1 cellular context compared by ENCODE assay signal in genomic region chr1:51575406-51576084, GRCh38.
A peak's percentile ranks its signal among the peaks of the same experiment; 100 is the strongest.
TF ChIP-seq lines count a peak whose summit lies in the region.

No MANE protein-coding gene starts in this region.

TF ChIP-seq in HEK293, 187 proteins besides CTCF, POLR2A, EP300 and RAD21 (continued from another document and continues in another):
- TF ChIP-seq ZNF398 (tag by site-specific recombination; IDR thresholded peaks at IDR 0.05) = no peak
- TF ChIP-seq HOXC10 (CRISPR knock-in tag; IDR thresholded peaks at IDR 0.05) = no peak
- no peak for TF ChIP-seq ZSCAN4 (tag by site-specific recombination; IDR thresholded peaks at IDR 0.05)
- TF ChIP-seq ZNF610 (tag by site-specific recombination; IDR thresholded peaks at IDR 0.05; ENCODE audit: borderline replicate concordance) = no peak
- no peak for TF ChIP-seq ZNF121 (tag by site-specific recombination; IDR thresholded peaks at IDR 0.05)
- TF ChIP-seq ZBTB7A (tag by site-specific recombination; IDR thresholded peaks at IDR 0.05; ENCODE audit: low read depth) = no peak
- TF ChIP-seq ZNF501 (tag by site-specific recombination; IDR thresholded peaks at IDR 0.05) = no peak
- TF ChIP-seq ZNF202 (tag by site-specific recombination; IDR thresholded peaks at IDR 0.05; ENCODE audit: borderline replicate concordance) = no peak
- TF ChIP-seq PRDM1 (tag by site-specific recombination; IDR thresholded peaks at IDR 0.05) = peak; percentile 54
- no peak for TF ChIP-seq OVOL3 (tag by site-specific recombination; IDR thresholded peaks at IDR 0.05)
- TF ChIP-seq ZNF155 (tag by site-specific recombination; IDR thresholded peaks at IDR 0.05) = no peak
- no peak for TF ChIP-seq ZNF16 (tag by site-specific recombination; IDR thresholded peaks at IDR 0.05; ENCODE audit: low read depth)
- peak; percentile 50 for TF ChIP-seq ZBTB17 (tag by site-specific recombination; IDR thresholded peaks at IDR 0.05)
- peak; percentile 78 for TF ChIP-seq MZF1 (tag by site-specific recombination; IDR thresholded peaks at IDR 0.05; ENCODE audit: borderline replicate concordance)
- TF ChIP-seq HOXA7 (CRISPR knock-in tag; IDR thresholded peaks at IDR 0.05; ENCODE audit: borderline replicate concordance) = no peak
- TF ChIP-seq ZNF600 (tag by site-specific recombination; IDR thresholded peaks at IDR 0.05) = peak; percentile 82
- TF ChIP-seq ZNF148 (tag by site-specific recombination; IDR thresholded peaks at IDR 0.05; ENCODE audit: borderline replicate concordance) = no peak
- no peak for TF ChIP-seq EGR2 (tag by site-specific recombination; IDR thresholded peaks at IDR 0.05; ENCODE audit: low read depth)
- no peak for TF ChIP-seq MEIS1 (CRISPR knock-in tag; IDR thresholded peaks at IDR 0.05; ENCODE audit: borderline replicate concordance)
- 0 out of 2 replicates have a peak, but pooled peaks have one; percentile 22 for TF ChIP-seq ZBTB1 (tag by site-specific recombination; IDR thresholded peaks at IDR 0.05)
- TF ChIP-seq ZNF133 (tag by site-specific recombination; IDR thresholded peaks at IDR 0.05) = no peak
- no peak for TF ChIP-seq ZNF626 (tag by site-specific recombination; IDR thresholded peaks at IDR 0.05)
- TF ChIP-seq ZNF48 (tag by site-specific recombination; IDR thresholded peaks at IDR 0.05) = no peak
- TF ChIP-seq ZNF416 (tag by site-specific recombination; IDR thresholded peaks at IDR 0.05) = no peak
- TF ChIP-seq ZEB2 (tag by site-specific recombination; IDR thresholded peaks at IDR 0.05) = peak; percentile 80
- TF ChIP-seq ZNF529 (tag by site-specific recombination; IDR thresholded peaks at IDR 0.05; ENCODE audit: insufficient replicate concordance) = no peak
- no peak for TF ChIP-seq ZNF174 (tag by site-specific recombination; IDR thresholded peaks at IDR 0.05)
- no peak for TF ChIP-seq WT1 (tag by site-specific recombination; IDR thresholded peaks at IDR 0.05)
- no peak for TF ChIP-seq ZNF280D (tag by site-specific recombination; IDR thresholded peaks at IDR 0.05)
- TF ChIP-seq HOXD13 (CRISPR knock-in tag; IDR thresholded peaks at IDR 0.05; ENCODE audit: borderline replicate concordance) = no peak
- TF ChIP-seq ZNF473 (tag by site-specific recombination; IDR thresholded peaks at IDR 0.05) = no peak
- TF ChIP-seq ZBTB49 (tag by site-specific recombination; IDR thresholded peaks at IDR 0.05; ENCODE audit: low read depth) = no peak
- TF ChIP-seq INSM2 (tag by site-specific recombination; IDR thresholded peaks at IDR 0.05) = no peak; the same call in 1 of the 2 replicates
- TF ChIP-seq ZNF548 (tag by site-specific recombination; IDR thresholded peaks at IDR 0.05) = no peak
- TF ChIP-seq ZSCAN16 (tag by site-specific recombination; IDR thresholded peaks at IDR 0.05) = no peak
- no peak; the same call in 1 of the 2 replicates for TF ChIP-seq ZBTB8A (tag by site-specific recombination; IDR thresholded peaks at IDR 0.05)
- TF ChIP-seq ZNF777 (tag by site-specific recombination; IDR thresholded peaks at IDR 0.05; ENCODE audit: borderline replicate concordance) = no peak
- 0 out of 2 replicates have a peak, but pooled peaks have one; percentile 9 for TF ChIP-seq ZNF623 (tag by site-specific recombination; IDR thresholded peaks at IDR 0.05)
- TF ChIP-seq ZNF571 (tag by site-specific recombination; IDR thresholded peaks at IDR 0.05) = no peak
- no peak for TF ChIP-seq PBX3 (CRISPR knock-in tag; IDR thresholded peaks at IDR 0.05)
- no peak for TF ChIP-seq ZNF645 (tag by site-specific recombination; IDR thresholded peaks at IDR 0.05)
- TF ChIP-seq ZBTB44 (tag by site-specific recombination; IDR thresholded peaks at IDR 0.05) = no peak
- no peak for TF ChIP-seq ZSCAN30 (tag by site-specific recombination; IDR thresholded peaks at IDR 0.05)
- TF ChIP-seq ZNF768 (tag by site-specific recombination; IDR thresholded peaks at IDR 0.05) = no peak
- no peak for TF ChIP-seq ZNF549 (tag by site-specific recombination; IDR thresholded peaks at IDR 0.05)
- no peak for TF ChIP-seq ZNF426 (tag by site-specific recombination; IDR thresholded peaks at IDR 0.05)
- peak; percentile 52; the same call in 1 of the 2 replicates for TF ChIP-seq KLF10 (tag by site-specific recombination; IDR thresholded peaks at IDR 0.05)
- peak; percentile 62; the same call in 1 of the 2 replicates for TF ChIP-seq OSR2 (tag by site-specific recombination; IDR thresholded peaks at IDR 0.05)
- TF ChIP-seq ZNF2 (tag by site-specific recombination; IDR thresholded peaks at IDR 0.05) = 0 out of 2 replicates have a peak, but pooled peaks have one; percentile 28
- peak; percentile 72 for TF ChIP-seq TCF7L2 (IDR thresholded peaks at IDR 0.05; ENCODE audit: borderline replicate concordance, low read depth, low read length)
- no peak for TF ChIP-seq ZNF670 (tag by site-specific recombination; IDR thresholded peaks at IDR 0.05; ENCODE audit: low read depth)
- TF ChIP-seq ZNF658 (tag by site-specific recombination; IDR thresholded peaks at IDR 0.05) = no peak
- TF ChIP-seq ZNF239 (tag by site-specific recombination; IDR thresholded peaks at IDR 0.05) = no peak
- TF ChIP-seq KLF7 (tag by site-specific recombination; IDR thresholded peaks at IDR 0.05; ENCODE audit: borderline replicate concordance) = no peak
- no peak for TF ChIP-seq ZNF223 (tag by site-specific recombination; IDR thresholded peaks at IDR 0.05)
